In genomic region chr17:35345926-35346771, GRCh38 we compare ENCODE assay signal across 9 cellular contexts. TPM values are rescaled to one million over a fixed set of nuclear protein-coding genes. Genes with fewer than 3 reads are reported as not detected.
A peak's percentile ranks its signal among the peaks of the same experiment; 100 is the strongest.
DNase-seq lines count a peak whose midpoint lies in the region; ATAC-seq, FAIRE-seq and TF ChIP-seq lines count a peak whose summit lies in the region.
"Had no signal": no experiment of that assay in that cellular context is flagged by ENCODE, and none has a peak within 500 bp of the region (broad histone marks: within the 10 kb centered on the region; RNA-seq: fewer than 3 reads in every experiment).

No MANE protein-coding gene starts in this region.

- WGBS in sigmoid colon, 2 donors = 2 to 6% methylated on average over 40 of the region's 40 CpGs

- H3K4me3 Mint-ChIP-seq in brain = peak overlapping the region; percentile 26 to 80 (median 65)

- no peaks in the 10 kb centered on the region for H3K9me3 ChIP-seq in iPS-18a (ENCODE audit: control insufficient read depth, low read depth, low read length)
- H3K9me3 ChIP-seq in sigmoid colon = peaks cover 0 to 2% (median 0%) of the 10 kb centered on the region in 4 donors

- peak overlapping the region; percentile 6 for H3K9ac ChIP-seq in iPS-18a (ENCODE audit: low read length)

- H3K27me3 ChIP-seq in iPS-18a (ENCODE audit: control insufficient read depth, insufficient read depth, low read length) (peaks cover 51% of the 10 kb centered on the region), sigmoid colon (peaks cover 0 to 37% (median 5%) of the 10 kb centered on the region in 3 donors)

- H3K27ac Mint-ChIP-seq in brain = no peak overlapping the region

- H3K4me1 Mint-ChIP-seq in brain = peaks cover 11% of the 10 kb centered on the region

- peaks cover 4 to 13% (median 8%) of the 10 kb centered on the region in 5 experiments for H3K9me3 Mint-ChIP-seq in brain

- TF ChIP-seq EP300 in sigmoid colon (IDR thresholded peaks at IDR 0.05) = no peak

- intact Hi-C loops in sigmoid colon (cut with DNase I) = no loop called here

- no peak for FAIRE-seq in RCC 7860 (lab: Jason Lieb, UNC)
- FAIRE-seq: TTC549 had no signal

- TF ChIP-seq CTCF in brain (conservative IDR thresholded peaks at IDR 0.05) (no peak), sigmoid colon (IDR thresholded peaks at IDR 0.05) (no peak)

- no peaks in the 10 kb centered on the region for H3K36me3 Mint-ChIP-seq in brain

- H3K27ac ChIP-seq in iPS-18a (ENCODE audit: low read length) (no peak overlapping the region), sigmoid colon (peak overlapping the region; percentile 46 to 69 (median 65))

- H3K27me3 Mint-ChIP-seq in brain = peaks cover 74% of the 10 kb centered on the region

- H3K36me3 ChIP-seq in iPS-18a (ENCODE audit: control insufficient read depth, low read depth, low read length) (no peaks in the 10 kb centered on the region), sigmoid colon (no peaks in the 10 kb centered on the region)

- H3K4me3 ChIP-seq in iPS-18a (ENCODE audit: low read length) (peak overlapping the region; percentile 67), sigmoid colon (peak overlapping the region; percentile 8 to 48 (median 45))

- no peak for TF ChIP-seq POLR2A in sigmoid colon (IDR thresholded peaks at IDR 0.05)

- H3K4me1 ChIP-seq in iPS-18a (ENCODE audit: control insufficient read depth, low read depth, low read length) (no peaks in the 10 kb centered on the region), sigmoid colon (peaks cover 0 to 19% (median 15%) of the 10 kb centered on the region in 4 donors)

- peak; percentile 75 for DNase-seq in GM03348 (ENCODE audit: low spot score)
- DNase-seq in RCC 7860 (ENCODE audit: low spot score) = peak; percentile 26
- DNase-seq in sigmoid colon = peak; percentile 83
- no peak for DNase-seq in NCI-H1105 treated with DMSO at 0.1 percent for 48 hours (lab: John Stamatoyannopoulos, UW)
- DNase-seq in inferior parietal cortex (ENCODE audit: extremely low spot score) = no peak

- ATAC-seq in GM18517 (IDR thresholded peaks at IDR 0.05; ENCODE audit: unreplicated experiment) = no peak

RNA-seq across cellular contexts. Expression of gene SLFN11, which starts 27.3 kb away (rescaled TPM):
- 2.4 TPM for polyA plus RNA-seq in brain (ENCODE audit: insufficient read depth, low read depth, low replicate concordance)
- 10 to 100 TPM; 17.8 to 28.0 (median 25.7) TPM for total RNA-seq in sigmoid colon
- polyA plus RNA-seq in sigmoid colon = 1 to 10 TPM; 1.2 to 4.6 (median 4.3) TPM

Comparison
In these comparisons a context has a peak if more than half of its experiments do, and no peak if none do; other contexts are left out.
1. DNase-seq: peak in GM03348 (single experiment), RCC 7860 (single experiment) and sigmoid colon (single experiment); none in NCI-H1105 treated with DMSO at 0.1 percent for 48 hours (single experiment) and inferior parietal cortex (single experiment).